17 cellular contexts compared by ENCODE assay signal in the genomic region with DNA sequence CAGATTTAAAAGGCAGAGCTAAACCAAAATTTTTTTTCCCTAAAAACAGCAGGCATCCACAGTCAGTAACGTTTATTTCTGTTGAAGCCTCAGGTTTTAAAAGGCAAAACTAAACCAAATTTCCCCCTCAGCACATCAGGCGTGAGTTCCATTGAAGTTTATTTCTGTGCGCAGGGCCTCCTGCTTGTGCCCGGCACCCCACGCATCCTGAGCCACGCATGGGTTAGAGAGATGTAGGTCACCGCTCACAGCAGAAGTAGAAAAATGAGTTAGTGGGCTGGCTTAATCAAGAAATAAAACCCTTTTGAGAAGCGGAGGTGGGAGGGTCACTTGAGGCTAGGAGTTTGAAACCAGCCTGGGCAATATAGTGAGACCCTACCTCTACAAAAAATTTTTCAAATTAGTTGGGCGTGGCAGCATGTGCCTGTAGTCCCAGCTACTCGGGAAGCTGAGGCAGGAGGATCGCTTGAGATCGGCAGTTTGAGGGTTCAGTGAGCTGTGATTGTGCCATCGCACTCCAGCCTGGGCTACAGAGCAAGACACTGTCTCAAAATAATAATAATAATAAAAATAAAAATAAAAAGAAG.
DNase-seq lines count a peak whose midpoint lies in the region; ATAC-seq lines count a peak whose summit lies in the region.
"Had no signal": no experiment of that assay in that cellular context is flagged by ENCODE, and none has a peak within 500 bp of the region (broad histone marks: within the 10 kb centered on the region; RNA-seq: fewer than 3 reads in every experiment).

No MANE protein-coding gene starts in this region.

- no peak overlapping the region for H3K4me3 Mint-ChIP-seq in activated CD8-positive, alpha-beta memory T cell treated with anti-CD3 and anti-CD28 coated beads, Interleukin-2, amount 10 ng/mL, durations not matched to agents 7 days and 5 days
- H3K4me3 Mint-ChIP-seq in activated naive CD8-positive, alpha-beta T cell treated with anti-CD3 and anti-CD28 coated beads for 36 hours: peak overlapping the region; percentile 52
- no peak overlapping the region for H3K4me3 Mint-ChIP-seq in stimulated activated memory B cell treated with anti-CD40 and anti-IgM and Interleukin-4, amounts not matched to agents 10 μg/mL and 1 μg/mL and 100 μg/mL, for 72 hours
- H3K4me3 Mint-ChIP-seq: brain had no signal

- H3K36me3 ChIP-seq in HUES48 (ENCODE audit: control insufficient read depth, insufficient read depth, low read length): no peaks in the 10 kb centered on the region
- H3K36me3 ChIP-seq: transverse colon had no signal

- H3K27me3 ChIP-seq in HUES48 (ENCODE audit: control insufficient read depth, insufficient read depth, low read length): no peaks in the 10 kb centered on the region
- H3K27me3 ChIP-seq: hepatocyte, transverse colon had no signal

- peak overlapping the region; percentile 90 for H3K27ac ChIP-seq in HUES48 (ENCODE audit: low read depth, low read length)
- H3K27ac ChIP-seq: coronary artery, hepatocyte, parathyroid adenoma, transverse colon had no signal

- no peak overlapping the region for H3K4me3 ChIP-seq in HUES48 (ENCODE audit: low read depth, low read length)
- H3K4me3 ChIP-seq: coronary artery, hepatocyte, transverse colon had no signal

- peaks cover 3% of the 10 kb centered on the region for H3K36me3 Mint-ChIP-seq in activated CD8-positive, alpha-beta memory T cell treated with anti-CD3 and anti-CD28 coated beads, Interleukin-2, amount 10 ng/mL, durations not matched to agents 7 days and 5 days
- no peaks in the 10 kb centered on the region for H3K36me3 Mint-ChIP-seq in activated naive CD8-positive, alpha-beta T cell treated with anti-CD3 and anti-CD28 coated beads for 36 hours
- no peaks in the 10 kb centered on the region for H3K36me3 Mint-ChIP-seq in stimulated activated memory B cell treated with anti-CD40 and anti-IgM and Interleukin-4, amounts not matched to agents 10 μg/mL and 1 μg/mL and 100 μg/mL, for 72 hours
- H3K36me3 Mint-ChIP-seq: brain had no signal

- peaks cover 4% of the 10 kb centered on the region for H3K27me3 Mint-ChIP-seq in activated CD8-positive, alpha-beta memory T cell treated with anti-CD3 and anti-CD28 coated beads, Interleukin-2, amount 10 ng/mL, durations not matched to agents 7 days and 5 days
- H3K27me3 Mint-ChIP-seq in activated naive CD8-positive, alpha-beta T cell treated with anti-CD3 and anti-CD28 coated beads for 36 hours: no peaks in the 10 kb centered on the region
- peaks cover 34% of the 10 kb centered on the region for H3K27me3 Mint-ChIP-seq in stimulated activated memory B cell treated with anti-CD40 and anti-IgM and Interleukin-4, amounts not matched to agents 10 μg/mL and 1 μg/mL and 100 μg/mL, for 72 hours

- CTCF ChIA-PET in activated CD8-positive, alpha-beta memory T cell treated with anti-CD3 and anti-CD28 coated beads, Interleukin-2, amount 10 ng/mL, durations not matched to agents 7 days and 5 days (lab: Charles Lee): interaction anchor here (2.3 to 3.0 kb wide), 3 partner anchors 8 to 10 kb away, joined by 8 to 14 read pairs (median 9); no protein-coding TSS in a partner anchor

- peak overlapping the region; percentile 76 for H3K27ac Mint-ChIP-seq in activated CD8-positive, alpha-beta memory T cell treated with anti-CD3 and anti-CD28 coated beads, Interleukin-2, amount 10 ng/mL, durations not matched to agents 7 days and 5 days
- peak overlapping the region; percentile 97 for H3K27ac Mint-ChIP-seq in activated naive CD8-positive, alpha-beta T cell treated with anti-CD3 and anti-CD28 coated beads for 36 hours
- H3K27ac Mint-ChIP-seq in stimulated activated memory B cell treated with anti-CD40 and anti-IgM and Interleukin-4, amounts not matched to agents 10 μg/mL and 1 μg/mL and 100 μg/mL, for 72 hours: peak overlapping the region; percentile 3

- peaks cover 26% of the 10 kb centered on the region for H3K4me1 ChIP-seq in HUES48 (ENCODE audit: control insufficient read depth, insufficient read depth, low read length)
- H3K4me1 ChIP-seq: parathyroid adenoma, transverse colon had no signal

- no peaks in the 10 kb centered on the region for H3K9me3 Mint-ChIP-seq in activated CD8-positive, alpha-beta memory T cell treated with anti-CD3 and anti-CD28 coated beads, Interleukin-2, amount 10 ng/mL, durations not matched to agents 7 days and 5 days (ENCODE audit: low read depth)
- no peaks in the 10 kb centered on the region for H3K9me3 Mint-ChIP-seq in activated naive CD8-positive, alpha-beta T cell treated with anti-CD3 and anti-CD28 coated beads for 36 hours
- H3K9me3 Mint-ChIP-seq in stimulated activated memory B cell treated with anti-CD40 and anti-IgM and Interleukin-4, amounts not matched to agents 10 μg/mL and 1 μg/mL and 100 μg/mL, for 72 hours: no peaks in the 10 kb centered on the region
- H3K9me3 Mint-ChIP-seq: brain had no signal

- no peak for ATAC-seq in activated CD8-positive, alpha-beta memory T cell treated with anti-CD3 and anti-CD28 coated beads, Interleukin-2, amount 10 ng/mL, durations not matched to agents 7 days and 5 days
- peak; percentile 67 for ATAC-seq in stimulated activated memory B cell treated with anti-CD40 and anti-IgM and Interleukin-4, amounts not matched to agents 10 μg/mL and 1 μg/mL and 100 μg/mL, for 72 hours

- no peak for DNase-seq in activated CD8-positive, alpha-beta memory T cell treated with anti-CD3 and anti-CD28 coated beads, Interleukin-2, amount 10 ng/mL, durations not matched to agents 7 days and 5 days
- DNase-seq in activated CD8-positive, alpha-beta memory T cell treated with anti-CD3 and anti-CD28 coated beads, Interleukin-2, amount 50 U/mL, for 4 hours: no peak
- DNase-seq in activated naive CD8-positive, alpha-beta T cell treated with anti-CD3 and anti-CD28 coated beads for 36 hours: peak; percentile 41
- DNase-seq in NOMO-1 treated with dmso at 0.1 percent for 144 hours (lab: John Stamatoyannopoulos, UW; ENCODE audit: unreplicated experiment) (no peak), DMS114 treated with DMSO at 0.1 percent for 48 hours (lab: John Stamatoyannopoulos, UW; ENCODE audit: unreplicated experiment) (no peak), GM19238 (ENCODE audit: insufficient read length, low spot score) (no peak)
- DNase-seq: activated gamma-delta T cell treated with Interleukin-2 at 50 U/mL for 16 hours, Karpas-422, mammary epithelial cell, NCI-H1105 treated with DMSO at 0.1 percent for 48 hours, transverse colon had no signal

- H3K9me3 ChIP-seq in HUES48 (ENCODE audit: control insufficient read depth, insufficient read depth, low read length): no peaks in the 10 kb centered on the region
- H3K9me3 ChIP-seq: transverse colon had no signal

- H3K9ac ChIP-seq in HUES48 (ENCODE audit: low read depth, low read length): no peak overlapping the region
- H3K9ac ChIP-seq: parathyroid adenoma had no signal

- H3K4me1 Mint-ChIP-seq in activated CD8-positive, alpha-beta memory T cell treated with anti-CD3 and anti-CD28 coated beads, Interleukin-2, amount 10 ng/mL, durations not matched to agents 7 days and 5 days: peaks cover 42% of the 10 kb centered on the region
- peaks cover 44% of the 10 kb centered on the region for H3K4me1 Mint-ChIP-seq in activated naive CD8-positive, alpha-beta T cell treated with anti-CD3 and anti-CD28 coated beads for 36 hours
- H3K4me1 Mint-ChIP-seq in stimulated activated memory B cell treated with anti-CD40 and anti-IgM and Interleukin-4, amounts not matched to agents 10 μg/mL and 1 μg/mL and 100 μg/mL, for 72 hours: no peaks in the 10 kb centered on the region

Comparison
In these comparisons a context has a peak if more than half of its experiments do, and no peak if none do; other contexts are left out.
1. H3K27ac Mint-ChIP-seq: peak in every context shown above with its lines; median percentile 97 in activated naive CD8-positive, alpha-beta T cell treated with anti-CD3 and anti-CD28 coated beads for 36 hours; 76 in activated CD8-positive, alpha-beta memory T cell treated with anti-CD3 and anti-CD28 coated beads, Interleukin-2, amount 10 ng/mL, durations not matched to agents 7 days and 5 days; 3 in stimulated activated memory B cell treated with anti-CD40 and anti-IgM and Interleukin-4, amounts not matched to agents 10 μg/mL and 1 μg/mL and 100 μg/mL, for 72 hours.